ENCODE assay signal across 15 cellular contexts in genomic region chr15:70556804-70557203, GRCh38.
DNase-seq lines count a peak whose midpoint lies in the region; ATAC-seq, FAIRE-seq and TF ChIP-seq lines count a peak whose summit lies in the region.
"Had no signal": no experiment of that assay in that cellular context is flagged by ENCODE, and none has a peak within 500 bp of the region (broad histone marks: within the 10 kb centered on the region; RNA-seq: fewer than 3 reads in every experiment).

No MANE protein-coding gene starts in this region.

- H3K9me3 Mint-ChIP-seq in activated CD8-positive, alpha-beta memory T cell treated with anti-CD3 and anti-CD28 coated beads, Interleukin-2, amount 10 ng/mL, durations not matched to agents 7 days and 5 days (ENCODE audit: low read depth) = no peaks in the 10 kb centered on the region
- peaks cover 0 to 5% (median 1%) of the 10 kb centered on the region in 11 donors for H3K9me3 Mint-ChIP-seq in naive thymus-derived CD4-positive, alpha-beta T cell
- no peaks in the 10 kb centered on the region for H3K9me3 Mint-ChIP-seq in Calu3 (ENCODE audit: low read depth, unreplicated experiment)

- H3K27ac ChIP-seq in KOPT-K1 (ENCODE audit: low read depth, low read length, poor library complexity, severe bottlenecking) = peak overlapping the region; percentile 54
- peak overlapping the region; percentile 62 for H3K27ac ChIP-seq in naive thymus-derived CD4-positive, alpha-beta T cell (ENCODE audit: low read depth, low read length)
- H3K27ac ChIP-seq: 22Rv1, HL-60 had no signal

- no peak for ATAC-seq in activated CD8-positive, alpha-beta memory T cell treated with anti-CD3 and anti-CD28 coated beads, Interleukin-2, amount 10 ng/mL, durations not matched to agents 7 days and 5 days
- ATAC-seq in naive thymus-derived CD4-positive, alpha-beta T cell = peak; percentile 56

- intact Hi-C loops in naive thymus-derived CD4-positive, alpha-beta T cell (cut with micrococcal nuclease) = loop anchor here in 1 of 2 donors (1.0 to 10.0 kb wide), 2 partner anchors 168 to 298 kb away; no protein-coding TSS in a partner anchor
- intact Hi-C loops in head of caudate nucleus (cut with DNase I) = no loop called here
- intact Hi-C loops in Calu3 (cut with micrococcal nuclease; ENCODE audit: unreplicated experiment) = no loop called here

- no peak overlapping the region for H3K4me3 ChIP-seq in naive thymus-derived CD4-positive, alpha-beta T cell (ENCODE audit: low read length)

- H3K36me3 ChIP-seq in KOPT-K1 (ENCODE audit: insufficient read depth, low read length) = no peaks in the 10 kb centered on the region
- peaks cover 0 to 3% (median 0%) of the 10 kb centered on the region in 3 experiments for H3K36me3 ChIP-seq in naive thymus-derived CD4-positive, alpha-beta T cell (ENCODE audit: control insufficient read depth in 2 of 3, insufficient read depth in 3 of 3, low read length in 3 of 3)

- H3K4me1 Mint-ChIP-seq in activated CD8-positive, alpha-beta memory T cell treated with anti-CD3 and anti-CD28 coated beads, Interleukin-2, amount 10 ng/mL, durations not matched to agents 7 days and 5 days = no peaks in the 10 kb centered on the region
- peaks cover 0 to 19% (median 4%) of the 10 kb centered on the region in 7 donors for H3K4me1 Mint-ChIP-seq in naive thymus-derived CD4-positive, alpha-beta T cell
- H3K4me1 Mint-ChIP-seq in Calu3 (ENCODE audit: low read depth, unreplicated experiment) = no peaks in the 10 kb centered on the region

- TF ChIP-seq CTCF in Calu3 (IDR thresholded peaks at IDR 0.05; ENCODE audit: unreplicated experiment) = no peak

- H3K4me1 ChIP-seq in naive thymus-derived CD4-positive, alpha-beta T cell (ENCODE audit: control insufficient read depth in 2 of 2, insufficient read depth in 2 of 2, low read length in 2 of 2) = peaks cover 31 to 62% of the 10 kb centered on the region in 2 donors

- FAIRE-seq in GM12891 (lab: Jason Lieb, UNC) = no peak
- FAIRE-seq: D721Med, GM19239 had no signal

- H3K27ac Mint-ChIP-seq in activated CD8-positive, alpha-beta memory T cell treated with anti-CD3 and anti-CD28 coated beads, Interleukin-2, amount 10 ng/mL, durations not matched to agents 7 days and 5 days = no peak overlapping the region
- no peak overlapping the region for H3K27ac Mint-ChIP-seq in naive thymus-derived CD4-positive, alpha-beta T cell
- no peak overlapping the region for H3K27ac Mint-ChIP-seq in Calu3 (ENCODE audit: unreplicated experiment)
- H3K27ac Mint-ChIP-seq: CD14-positive monocyte had no signal

- H3K9me3 ChIP-seq in KOPT-K1 (ENCODE audit: insufficient read depth, low read length, poor library complexity, severe bottlenecking) = no peaks in the 10 kb centered on the region
- H3K9me3 ChIP-seq in naive thymus-derived CD4-positive, alpha-beta T cell (ENCODE audit: control insufficient read depth in 2 of 3, low read length in 3 of 3) = no peaks in the 10 kb centered on the region

- POLR2A ChIA-PET in naive thymus-derived CD4-positive, alpha-beta T cell (lab: Charles Lee) = interaction anchor here (1.0 to 6.5 kb wide), 7 partner anchors 10 to 35 kb away, joined by 3 to 96 read pairs (median 4); no protein-coding TSS in a partner anchor

- DNase-seq in activated CD8-positive, alpha-beta memory T cell treated with anti-CD3 and anti-CD28 coated beads, Interleukin-2, amount 50 U/mL, for 48 hours = peak; percentile 18
- DNase-seq in activated CD8-positive, alpha-beta memory T cell treated with anti-CD3 and anti-CD28 coated beads, Interleukin-2, amount 10 ng/mL, durations not matched to agents 7 days and 5 days = no peak
- peak in 4 of 9 donors; percentile 9 to 60 (median 27) for DNase-seq in naive thymus-derived CD4-positive, alpha-beta T cell
- no peak for DNase-seq in GM12891 (ENCODE audit: insufficient read length, low spot score)
- no peak for DNase-seq in head of caudate nucleus
- DNase-seq in stimulated activated CD4-positive, alpha-beta T cell treated with anti-CD3 and anti-CD28 coated beads, Interleukin-1b, Interleukin-23, amount 100 ng/mL, for 48 hours = no peak
- DNase-seq in Calu3 = no peak
- DNase-seq: DND-41, GDM1 had no signal

- no peak overlapping the region for H3K4me3 Mint-ChIP-seq in activated CD8-positive, alpha-beta memory T cell treated with anti-CD3 and anti-CD28 coated beads, Interleukin-2, amount 10 ng/mL, durations not matched to agents 7 days and 5 days
- no peak overlapping the region for H3K4me3 Mint-ChIP-seq in naive thymus-derived CD4-positive, alpha-beta T cell
- H3K4me3 Mint-ChIP-seq in Calu3 (ENCODE audit: low read depth, unreplicated experiment) = no peak overlapping the region
- H3K4me3 Mint-ChIP-seq: CD14-positive monocyte had no signal

- no peaks in the 10 kb centered on the region for H3K27me3 ChIP-seq in naive thymus-derived CD4-positive, alpha-beta T cell (ENCODE audit: control insufficient read depth in 2 of 2, insufficient read depth in 2 of 2, low read length in 2 of 2)

- TF ChIP-seq POLR2A in GM12891 (IDR thresholded peaks at IDR 0.05; ENCODE audit: low read depth, low read length) = no peak

- BruUV-seq in Calu3 (replicated peaks; lab: Mats Ljungman, UMichigan) = no TSS peak

- CTCF ChIA-PET in activated CD8-positive, alpha-beta memory T cell treated with anti-CD3 and anti-CD28 coated beads, Interleukin-2, amount 10 ng/mL, durations not matched to agents 7 days and 5 days (lab: Charles Lee) = no interaction called here
- CTCF ChIA-PET in naive thymus-derived CD4-positive, alpha-beta T cell (lab: Charles Lee) = interaction anchor here (0.7 kb wide), 1 partner anchor 10 kb away, joined by 3 read pairs; no protein-coding TSS in a partner anchor
- CTCF ChIA-PET in Calu3 (lab: Charles Lee) = interaction anchor here (1.5 kb wide), 1 partner anchor 12 kb away, joined by 4 read pairs; no protein-coding TSS in a partner anchor

- no peaks in the 10 kb centered on the region for H3K36me3 Mint-ChIP-seq in activated CD8-positive, alpha-beta memory T cell treated with anti-CD3 and anti-CD28 coated beads, Interleukin-2, amount 10 ng/mL, durations not matched to agents 7 days and 5 days
- H3K36me3 Mint-ChIP-seq in naive thymus-derived CD4-positive, alpha-beta T cell = peaks cover 0 to 3% (median 0%) of the 10 kb centered on the region in 5 donors
- no peaks in the 10 kb centered on the region for H3K36me3 Mint-ChIP-seq in Calu3 (ENCODE audit: insufficient read depth, unreplicated experiment)
- H3K36me3 Mint-ChIP-seq: CD14-positive monocyte had no signal

- H3K27me3 Mint-ChIP-seq in activated CD8-positive, alpha-beta memory T cell treated with anti-CD3 and anti-CD28 coated beads, Interleukin-2, amount 10 ng/mL, durations not matched to agents 7 days and 5 days = peaks cover 14% of the 10 kb centered on the region
- peaks cover 0 to 15% (median 0%) of the 10 kb centered on the region in 5 donors for H3K27me3 Mint-ChIP-seq in naive thymus-derived CD4-positive, alpha-beta T cell
- no peaks in the 10 kb centered on the region for H3K27me3 Mint-ChIP-seq in Calu3 (ENCODE audit: unreplicated experiment)

TF ChIP-seq in GM12891, 5 proteins besides CTCF, POLR2A, EP300 and RAD21:
- TF ChIP-seq TAF1 (IDR thresholded peaks at IDR 0.05; ENCODE audit: low read depth, low read length) (no peak), PAX5 (IDR thresholded peaks at IDR 0.05; ENCODE audit: insufficient read depth, low read length, severe bottlenecking) (no peak), POLR2AphosphoS5 (IDR thresholded peaks at IDR 0.05; ENCODE audit: low read depth, low read length) (no peak), SPI1 (IDR thresholded peaks at IDR 0.05; ENCODE audit: low read depth, low read length) (no peak), POU2F2 (IDR thresholded peaks at IDR 0.05; ENCODE audit: low read depth, low read length) (no peak)
